Comparison of ENCODE assay signal across 26 cellular contexts in genomic region chr15:101436526-101436925, GRCh38. TPM values are rescaled to one million over a fixed set of nuclear protein-coding genes. Genes with fewer than 3 reads are reported as not detected.
"Had no signal": no experiment of that assay in that cellular context is flagged by ENCODE, and none has a peak within 500 bp of the region (broad histone marks: within the 10 kb centered on the region; RNA-seq: fewer than 3 reads in every experiment).

No MANE protein-coding gene starts in this region.

- H3K36me3 Mint-ChIP-seq: activated naive CD8-positive, alpha-beta T cell treated with anti-CD3 and anti-CD28 coated beads, Interleukin-2, amount 10 ng/mL, durations not matched to agents 7 days and 5 days; WTC11 had no signal

- H3K4me3 ChIP-seq: ascending aorta, body of pancreas had no signal

- ATAC-seq: activated T-helper 17 cell treated with anti-CD3 and anti-CD28 coated beads, Interleukin-2, amount 50 U/mL, for 72 hours; body of pancreas; T-helper 17 cell; WTC11 had no signal

- H3K9me3 Mint-ChIP-seq: activated naive CD4-positive, alpha-beta T cell treated with anti-CD3 and anti-CD28 coated beads for 36 hours; activated naive CD8-positive, alpha-beta T cell treated with anti-CD3 and anti-CD28 coated beads, Interleukin-2, amount 10 ng/mL, durations not matched to agents 7 days and 5 days; activated T-helper 17 cell treated with anti-CD3 and anti-CD28 coated beads, Interleukin-2, amount 50 U/mL, for 72 hours; central memory CD8-positive, alpha-beta T cell; WTC11 had no signal

- H3K4me3 Mint-ChIP-seq: activated naive CD4-positive, alpha-beta T cell treated with anti-CD3 and anti-CD28 coated beads for 36 hours; activated naive CD8-positive, alpha-beta T cell treated with anti-CD3 and anti-CD28 coated beads, Interleukin-2, amount 10 ng/mL, durations not matched to agents 7 days and 5 days; activated T-helper 17 cell treated with anti-CD3 and anti-CD28 coated beads, Interleukin-2, amount 50 U/mL, for 72 hours; central memory CD8-positive, alpha-beta T cell; T-helper 17 cell; WTC11 had no signal

- DNase-seq: activated CD4-positive, alpha-beta T cell treated with anti-CD3 and anti-CD28 coated beads for 48 hours; activated CD4-positive, alpha-beta T cell treated with anti-CD3 and anti-CD28 coated beads, Interleukin-2, amount 50 U/mL, for 48 hours; activated CD4-positive, CD25-positive, alpha-beta regulatory T cell treated with anti-CD3 and anti-CD28 coated beads, Interleukin-2, amount 50 U/mL, for 72 hours; activated gamma-delta T cell; activated naive CD4-positive, alpha-beta T cell treated with anti-CD3 and anti-CD28 coated beads for 36 hours; activated naive CD8-positive, alpha-beta T cell treated with anti-CD3 and anti-CD28 coated beads, Interleukin-2, amount 10 ng/mL, durations not matched to agents 7 days and 5 days; activated T-cell treated with anti-CD3 and anti-CD28 coated beads for 4 hours; activated T-cell treated with anti-CD3 and anti-CD28 coated beads, Interleukin-2, amount 50 U/mL, for 48 hours; body of pancreas; KG1; NCI-H1048; NCI-H1930; NCI-H2171; NCI-H2227 treated with DMSO at 0.1 percent for 48 hours; NCI-H510A; NCI-H526 treated with DMSO at 0.1 percent for 48 hours; NCI-H82; SIG-M5; T-helper 17 cell; T-helper 9 cell had no signal

- H3K27ac Mint-ChIP-seq: activated naive CD4-positive, alpha-beta T cell treated with anti-CD3 and anti-CD28 coated beads for 36 hours; activated naive CD8-positive, alpha-beta T cell treated with anti-CD3 and anti-CD28 coated beads, Interleukin-2, amount 10 ng/mL, durations not matched to agents 7 days and 5 days; activated T-helper 17 cell treated with anti-CD3 and anti-CD28 coated beads, Interleukin-2, amount 50 U/mL, for 72 hours; T-helper 17 cell; WTC11 had no signal

- FAIRE-seq: bronchial epithelial cell had no signal

- H3K27me3 ChIP-seq: ascending aorta, body of pancreas had no signal

- H3K4me1 Mint-ChIP-seq: activated T-helper 17 cell treated with anti-CD3 and anti-CD28 coated beads, Interleukin-2, amount 50 U/mL, for 72 hours; central memory CD8-positive, alpha-beta T cell had no signal

- H3K4me1 ChIP-seq: ascending aorta had no signal

- H3K36me3 ChIP-seq: ascending aorta had no signal

- H3K9me3 ChIP-seq: ascending aorta, body of pancreas had no signal

- H3K27ac ChIP-seq: ascending aorta, body of pancreas had no signal

RNA-seq across cellular contexts. Expression of gene PCSK6, which starts 53.0 kb away (rescaled TPM):
- total RNA-seq: M059J had no signal
